ENCODE assay signal across 8 cellular contexts in genomic region chr2:226796840-226797288, GRCh38. TPM values are rescaled to one million over a fixed set of nuclear protein-coding genes. Genes with fewer than 3 reads are reported as not detected.
A peak's percentile ranks its signal among the peaks of the same experiment; 100 is the strongest.
DNase-seq lines count a peak whose midpoint lies in the region; ATAC-seq and TF ChIP-seq lines count a peak whose summit lies in the region.

No MANE protein-coding gene starts in this region.

- no peak for DNase-seq in T-helper 2 cell treated with Interferon-gamma antibody and Interleukin-4, amounts not matched to agents 5 μg/mL and 100 μg/mL, for 36 hours (ENCODE audit: low spot score)
- no peak for DNase-seq in T-helper 2 cell
- peak; percentile 21 for DNase-seq in WTC11 (ENCODE audit: low spot score)
- peak; percentile 68 for DNase-seq in left ventricle myocardium superior
- DNase-seq in thoracic aorta (ENCODE audit: low spot score), result no peak
- no peak for DNase-seq in DMS53 (lab: John Stamatoyannopoulos, UW)

- peak overlapping the region; percentile 40 to 92 for H3K27ac ChIP-seq in thoracic aorta

- H3K36me3 Mint-ChIP-seq in T-helper 2 cell treated with Interferon-gamma antibody and Interleukin-4, amounts not matched to agents 5 μg/mL and 100 μg/mL, for 36 hours (ENCODE audit: low read depth), result no peaks in the 10 kb centered on the region
- peaks cover 16% of the 10 kb centered on the region for H3K36me3 Mint-ChIP-seq in WTC11

- ATAC-seq in WTC11 (no peak), left ventricle myocardium superior (peak; percentile 8), thoracic aorta (ENCODE audit: insufficient number of reproducible peaks, low FRiP score, low read depth) (no peak), HG02798 (IDR thresholded peaks at IDR 0.05; ENCODE audit: poor library complexity, unreplicated experiment) (no peak), HG03457 (IDR thresholded peaks at IDR 0.05; ENCODE audit: unreplicated experiment) (no peak)

- peaks cover 32% of the 10 kb centered on the region for H3K4me1 Mint-ChIP-seq in T-helper 2 cell treated with Interferon-gamma antibody and Interleukin-4, amounts not matched to agents 5 μg/mL and 100 μg/mL, for 36 hours (ENCODE audit: low read depth)
- peaks cover 62% of the 10 kb centered on the region for H3K4me1 Mint-ChIP-seq in WTC11

- POLR2A ChIA-PET in WTC11 (lab: Charles Lee), result no interaction called here

- no peaks in the 10 kb centered on the region for H3K27me3 Mint-ChIP-seq in T-helper 2 cell treated with Interferon-gamma antibody and Interleukin-4, amounts not matched to agents 5 μg/mL and 100 μg/mL, for 36 hours (ENCODE audit: low read depth)
- no peaks in the 10 kb centered on the region for H3K27me3 Mint-ChIP-seq in WTC11 (ENCODE audit: low read depth)

- CTCF ChIA-PET in WTC11 (lab: Charles Lee), result no interaction called here

- no peaks in the 10 kb centered on the region for H3K9me3 Mint-ChIP-seq in T-helper 2 cell treated with Interferon-gamma antibody and Interleukin-4, amounts not matched to agents 5 μg/mL and 100 μg/mL, for 36 hours
- H3K9me3 Mint-ChIP-seq in WTC11, result no peaks in the 10 kb centered on the region

- H3K4me3 ChIP-seq in thoracic aorta, result peak overlapping the region; percentile 85

- H3K4me3 Mint-ChIP-seq in T-helper 2 cell treated with Interferon-gamma antibody and Interleukin-4, amounts not matched to agents 5 μg/mL and 100 μg/mL, for 36 hours, result peak overlapping the region; percentile 38
- peak overlapping the region; percentile 45; the same call in 1 of the 2 replicates for H3K4me3 Mint-ChIP-seq in WTC11

- H3K36me3 ChIP-seq in thoracic aorta, result no peaks in the 10 kb centered on the region

- intact Hi-C loops in left ventricle myocardium superior (cut with micrococcal nuclease), result no loop called here

- peaks cover 25 to 54% of the 10 kb centered on the region in 2 donors for H3K4me1 ChIP-seq in thoracic aorta (ENCODE audit: control insufficient read depth in 1 of 2, low read depth in 2 of 2)

- no peaks in the 10 kb centered on the region for H3K27me3 ChIP-seq in thoracic aorta (replicated peaks; ENCODE audit: insufficient read depth)

- no peak overlapping the region for H3K27ac Mint-ChIP-seq in T-helper 2 cell treated with Interferon-gamma antibody and Interleukin-4, amounts not matched to agents 5 μg/mL and 100 μg/mL, for 36 hours
- H3K27ac Mint-ChIP-seq in WTC11, result no peak overlapping the region

- H3K9me3 ChIP-seq in thoracic aorta, result no peaks in the 10 kb centered on the region

- TF ChIP-seq CTCF in WTC11 (IDR thresholded peaks at IDR 0.05), result no peak
- TF ChIP-seq CTCF in thoracic aorta (IDR thresholded peaks at IDR 0.05), result no peak

TF ChIP-seq in WTC11, 78 proteins besides CTCF, POLR2A, EP300 and RAD21:
- TF ChIP-seq NFYB (CRISPR knock-in tag; conservative IDR thresholded peaks at IDR 0.05; ENCODE audit: low read depth), result no peak
- 0 out of 2 replicates have a peak, but pooled peaks have one; percentile 55 for TF ChIP-seq FOXP1 (CRISPR knock-in tag; IDR thresholded peaks at IDR 0.05; ENCODE audit: borderline replicate concordance)

RNA-seq across cellular contexts. Expression of gene IRS1, which starts 2.8 kb away (rescaled TPM):
- total RNA-seq in WTC11 (2021) (18.2 to 22.9 TPM (median 18.6 TPM) in 3 replicates), left ventricle myocardium superior (24.1 TPM), thoracic aorta (10 to 100 TPM; 18.8 to 23.1 TPM)

RNA-seq across cellular contexts. Expression of gene RHBDD1, which starts 39.0 kb away (rescaled TPM):
- total RNA-seq in WTC11 (2021) (20.5 to 26.8 TPM (median 25.7 TPM) in 3 replicates), left ventricle myocardium superior (29.8 TPM), thoracic aorta (10 to 100 TPM; 10.2 to 17.3 TPM)

Comparison
In these comparisons a context has a peak if more than half of its experiments do, and no peak if none do; other contexts are left out.
1. DNase-seq: peak in WTC11 (single experiment) and left ventricle myocardium superior (single experiment); none in T-helper 2 cell treated with Interferon-gamma antibody and Interleukin-4, amounts not matched to agents 5 μg/mL and 100 μg/mL, for 36 hours (single experiment), T-helper 2 cell (0 of 5), thoracic aorta (single experiment) and DMS53 (single experiment).